In the genomic region with DNA sequence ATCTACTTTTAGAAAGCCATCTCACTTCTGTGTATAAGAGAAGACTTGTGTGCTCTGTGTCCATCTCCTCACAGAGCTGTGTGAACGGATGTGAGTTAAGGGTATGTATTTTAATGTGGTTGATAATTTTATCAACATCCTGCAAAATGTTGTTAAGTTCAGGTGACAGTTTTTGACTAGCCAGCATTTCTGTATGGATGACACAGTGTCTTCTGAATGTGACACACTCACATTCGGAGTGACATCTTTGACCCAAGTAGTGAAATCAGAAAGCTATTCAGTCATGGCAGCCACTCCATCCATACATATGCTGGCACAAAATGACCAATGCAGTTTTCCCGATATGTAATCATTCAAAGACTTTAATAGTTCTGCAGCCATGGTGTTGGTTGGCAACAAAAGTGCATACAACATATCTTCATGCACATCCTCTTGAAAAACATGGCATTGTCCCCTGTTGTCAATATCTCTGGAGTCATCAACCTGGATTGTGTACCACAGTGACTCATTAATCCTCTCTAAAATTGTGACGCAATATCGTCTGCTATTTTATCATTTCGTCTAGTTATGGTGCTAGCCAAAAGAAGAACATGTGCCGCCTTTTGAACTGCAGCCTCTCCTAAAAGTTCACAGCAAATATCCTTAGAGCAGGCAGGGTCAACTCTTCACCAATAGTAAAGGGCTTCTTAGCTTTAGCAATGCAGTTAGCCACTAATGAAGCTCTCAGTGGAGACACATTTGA, we compare ENCODE assay signal across 1 cellular context.
TF ChIP-seq lines count a peak whose summit lies in the region.

No MANE protein-coding gene starts in this region.

TF ChIP-seq in K562, 482 proteins besides CTCF, POLR2A, EP300 and RAD21 (continued from another document and continues in another):
- TF ChIP-seq TAL1 (IDR thresholded peaks at IDR 0.05), result no peak
- TF ChIP-seq ZNF76 (CRISPR knock-in tag; IDR thresholded peaks at IDR 0.05; ENCODE audit: borderline replicate concordance), result no peak
- TF ChIP-seq THAP7 (CRISPR knock-in tag; IDR thresholded peaks at IDR 0.05), result no peak
- no peak for TF ChIP-seq SP1 (CRISPR knock-in tag; IDR thresholded peaks at IDR 0.05)
- TF ChIP-seq SNRNP70 (optimal IDR thresholded peaks at IDR 0.05; ENCODE audit: low read depth, low read length), result no peak
- TF ChIP-seq ZNF830 (CRISPR knock-in tag; IDR thresholded peaks at IDR 0.05), result no peak
- TF ChIP-seq, protein P1, sequence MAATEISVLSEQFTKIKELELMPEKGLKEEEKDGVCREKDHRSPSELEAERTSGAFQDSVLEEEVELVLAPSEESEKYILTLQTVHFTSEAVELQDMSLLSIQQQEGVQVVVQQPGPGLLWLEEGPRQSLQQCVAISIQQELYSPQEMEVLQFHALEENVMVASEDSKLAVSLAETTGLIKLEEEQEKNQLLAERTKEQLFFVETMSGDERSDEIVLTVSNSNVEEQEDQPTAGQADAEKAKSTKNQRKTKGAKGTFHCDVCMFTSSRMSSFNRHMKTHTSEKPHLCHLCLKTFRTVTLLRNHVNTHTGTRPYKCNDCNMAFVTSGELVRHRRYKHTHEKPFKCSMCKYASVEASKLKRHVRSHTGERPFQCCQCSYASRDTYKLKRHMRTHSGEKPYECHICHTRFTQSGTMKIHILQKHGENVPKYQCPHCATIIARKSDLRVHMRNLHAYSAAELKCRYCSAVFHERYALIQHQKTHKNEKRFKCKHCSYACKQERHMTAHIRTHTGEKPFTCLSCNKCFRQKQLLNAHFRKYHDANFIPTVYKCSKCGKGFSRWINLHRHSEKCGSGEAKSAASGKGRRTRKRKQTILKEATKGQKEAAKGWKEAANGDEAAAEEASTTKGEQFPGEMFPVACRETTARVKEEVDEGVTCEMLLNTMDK (IDR thresholded peaks at IDR 0.05; ENCODE audit: borderline replicate concordance, insufficient read depth, low read depth, low read length, poor library complexity, severe bottlenecking), result no peak
- no peak for TF ChIP-seq ZNF583 (CRISPR knock-in tag; IDR thresholded peaks at IDR 0.05)
- TF ChIP-seq NRF1 (conservative IDR thresholded peaks at IDR 0.05 in 1 of 2, IDR thresholded peaks at IDR 0.05 in 1 of 2), result no peak
- no peak for TF ChIP-seq ARHGAP35 (IDR thresholded peaks at IDR 0.05; ENCODE audit: partially characterized antibody)
- no peak for TF ChIP-seq KAT2B (IDR thresholded peaks at IDR 0.05; ENCODE audit: low read depth, low read length)
- TF ChIP-seq THRAP3 (IDR thresholded peaks at IDR 0.05; ENCODE audit: borderline replicate concordance), result no peak
- TF ChIP-seq E2F5 (CRISPR knock-in tag; IDR thresholded peaks at IDR 0.05), result no peak
- TF ChIP-seq GABPA (tag; conservative IDR thresholded peaks at IDR 0.05; ENCODE audit: low read depth), result no peak
- no peak for TF ChIP-seq SIRT6 (IDR thresholded peaks at IDR 0.05; ENCODE audit: low read depth, low read length)
- peak; percentile 53 for TF ChIP-seq NFE2 (IDR thresholded peaks at IDR 0.05; ENCODE audit: low read depth)
- peak in 1 of 2 experiments; percentile 64; a peak in 1 of 4 replicates for TF ChIP-seq FOXA3 (CRISPR knock-in tag; conservative IDR thresholded peaks at IDR 0.05 in 1 of 2, IDR thresholded peaks at IDR 0.05 in 1 of 2)
- no peak for TF ChIP-seq ZNF785 (CRISPR knock-in tag; IDR thresholded peaks at IDR 0.05)
- TF ChIP-seq THRA (IDR thresholded peaks at IDR 0.05), result no peak
- TF ChIP-seq FOXJ3 (CRISPR knock-in tag; IDR thresholded peaks at IDR 0.05), result no peak
- no peak for TF ChIP-seq SETDB1 (IDR thresholded peaks at IDR 0.05; ENCODE audit: low read length)
- TF ChIP-seq RERE (CRISPR knock-in tag; IDR thresholded peaks at IDR 0.05; ENCODE audit: borderline replicate concordance), result no peak
- no peak for TF ChIP-seq NEUROD1 (IDR thresholded peaks at IDR 0.05; ENCODE audit: borderline replicate concordance, low read depth, low read length, partially characterized antibody)
- TF ChIP-seq ZKSCAN8 (CRISPR knock-in tag; IDR thresholded peaks at IDR 0.05), result no peak
- no peak for TF ChIP-seq ZNF3 (CRISPR knock-in tag; IDR thresholded peaks at IDR 0.05)
- TF ChIP-seq, protein P2, sequence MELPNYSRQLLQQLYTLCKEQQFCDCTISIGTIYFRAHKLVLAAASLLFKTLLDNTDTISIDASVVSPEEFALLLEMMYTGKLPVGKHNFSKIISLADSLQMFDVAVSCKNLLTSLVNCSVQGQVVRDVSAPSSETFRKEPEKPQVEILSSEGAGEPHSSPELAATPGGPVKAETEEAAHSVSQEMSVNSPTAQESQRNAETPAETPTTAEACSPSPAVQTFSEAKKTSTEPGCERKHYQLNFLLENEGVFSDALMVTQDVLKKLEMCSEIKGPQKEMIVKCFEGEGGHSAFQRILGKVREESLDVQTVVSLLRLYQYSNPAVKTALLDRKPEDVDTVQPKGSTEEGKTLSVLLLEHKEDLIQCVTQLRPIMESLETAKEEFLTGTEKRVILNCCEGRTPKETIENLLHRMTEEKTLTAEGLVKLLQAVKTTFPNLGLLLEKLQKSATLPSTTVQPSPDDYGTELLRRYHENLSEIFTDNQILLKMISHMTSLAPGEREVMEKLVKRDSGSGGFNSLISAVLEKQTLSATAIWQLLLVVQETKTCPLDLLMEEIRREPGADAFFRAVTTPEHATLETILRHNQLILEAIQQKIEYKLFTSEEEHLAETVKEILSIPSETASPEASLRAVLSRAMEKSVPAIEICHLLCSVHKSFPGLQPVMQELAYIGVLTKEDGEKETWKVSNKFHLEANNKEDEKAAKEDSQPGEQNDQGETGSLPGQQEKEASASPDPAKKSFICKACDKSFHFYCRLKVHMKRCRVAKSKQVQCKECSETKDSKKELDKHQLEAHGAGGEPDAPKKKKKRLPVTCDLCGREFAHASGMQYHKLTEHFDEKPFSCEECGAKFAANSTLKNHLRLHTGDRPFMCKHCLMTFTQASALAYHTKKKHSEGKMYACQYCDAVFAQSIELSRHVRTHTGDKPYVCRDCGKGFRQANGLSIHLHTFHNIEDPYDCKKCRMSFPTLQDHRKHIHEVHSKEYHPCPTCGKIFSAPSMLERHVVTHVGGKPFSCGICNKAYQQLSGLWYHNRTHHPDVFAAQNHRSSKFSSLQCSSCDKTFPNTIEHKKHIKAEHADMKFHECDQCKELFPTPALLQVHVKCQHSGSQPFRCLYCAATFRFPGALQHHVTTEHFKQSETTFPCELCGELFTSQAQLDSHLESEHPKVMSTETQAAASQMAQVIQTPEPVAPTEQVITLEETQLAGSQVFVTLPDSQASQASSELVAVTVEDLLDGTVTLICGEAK (IDR thresholded peaks at IDR 0.05), result 0 out of 2 replicates have a peak, but pooled peaks have one; percentile 31
- TF ChIP-seq, protein P2 (CRISPR knock-in tag; IDR thresholded peaks at IDR 0.05), result no peak
- TF ChIP-seq YY1 (IDR thresholded peaks at IDR 0.05; ENCODE audit: borderline replicate concordance in 1 of 3, control insufficient read depth in 1 of 3, extremely low read depth in 1 of 3, insufficient read depth in 3 of 3, insufficient read length in 1 of 3, insufficient replicate concordance in 2 of 3, low read depth in 1 of 3, low read length in 2 of 3), result no peak
- peak; percentile 65; the same call in 1 of the 2 replicates for TF ChIP-seq SMARCE1 (IDR thresholded peaks at IDR 0.05)
- no peak for TF ChIP-seq SRF (CRISPR knock-in tag; IDR thresholded peaks at IDR 0.05)
- TF ChIP-seq ZNF79 (CRISPR knock-in tag; IDR thresholded peaks at IDR 0.05; ENCODE audit: low read depth), result no peak
